ENCODE assay signal across 8 cellular contexts in genomic region chr15:99251436-99251821, GRCh38. TPM values are rescaled to one million over a fixed set of nuclear protein-coding genes. Genes with fewer than 3 reads are reported as not detected.
A peak's percentile ranks its signal among the peaks of the same experiment; 100 is the strongest.
DNase-seq lines count a peak whose midpoint lies in the region; ATAC-seq and TF ChIP-seq lines count a peak whose summit lies in the region.

Gene LRRC28 (plus strand): TSS chr15:99251481. CDS start chr15:99255958, 4,477 bp downstream.

- ATAC-seq in DND-41 (ENCODE audit: insufficient read depth, low read depth) (peak; percentile 32; the same call in 2 of the 3 replicates), right cardiac atrium (no peak), gastrocnemius medialis (peak; percentile 35 to 41), HG03354 (IDR thresholded peaks at IDR 0.05; ENCODE audit: poor library complexity, severe bottlenecking, unreplicated experiment) (no peak), GM18520 (IDR thresholded peaks at IDR 0.05; ENCODE audit: unreplicated experiment) (no peak)

- no peaks in the 10 kb centered on the region for H3K36me3 Mint-ChIP-seq in HFFc6 (ENCODE audit: low read depth)
- peaks cover 4% of the 10 kb centered on the region for H3K36me3 Mint-ChIP-seq in activated naive CD8-positive, alpha-beta T cell treated with anti-CD3 and anti-CD28 coated beads for 36 hours

- H2AFZ ChIP-seq in DND-41 (ENCODE audit: low read depth, low read length), result peak within 1 kb of the TSS; percentile 88

- H3K36me3 ChIP-seq in DND-41 (ENCODE audit: insufficient read depth, low read length), result peaks cover 6% of the 10 kb centered on the region; the same call in 1 of the 2 replicates
- peaks cover 0 to 7% of the 10 kb centered on the region in 2 donors for H3K36me3 ChIP-seq in gastrocnemius medialis

- no peaks in the 10 kb centered on the region for H3K27me3 ChIP-seq in DND-41 (ENCODE audit: insufficient read depth, low read length, poor library complexity)
- H3K27me3 ChIP-seq in right cardiac atrium (ENCODE audit: control insufficient read depth, insufficient read depth), result no peaks in the 10 kb centered on the region
- no peaks in the 10 kb centered on the region for H3K27me3 ChIP-seq in gastrocnemius medialis

- H3K79me2 ChIP-seq in DND-41 (ENCODE audit: insufficient read depth, low read length), result peaks cover 64% of the 10 kb centered on the region

- no peaks in the 10 kb centered on the region for H4K20me1 ChIP-seq in DND-41 (ENCODE audit: insufficient read depth, low read length)

- H3K27me3 Mint-ChIP-seq in HFFc6 (ENCODE audit: insufficient read depth), result no peaks in the 10 kb centered on the region
- no peaks in the 10 kb centered on the region for H3K27me3 Mint-ChIP-seq in activated naive CD8-positive, alpha-beta T cell treated with anti-CD3 and anti-CD28 coated beads for 36 hours

- H3K4me2 ChIP-seq in DND-41 (ENCODE audit: insufficient read depth, low read length), result peak within 1 kb of the TSS; percentile 83

- intact Hi-C loops in right cardiac atrium (cut with DNase I) (no loop called here), gastrocnemius medialis (cut with DNase I; ENCODE audit: low total_unique reads) (loop anchor here (1.0 to 10.0 kb wide), 4 partner anchors 71 to 673 kb away; no protein-coding TSS in a partner anchor)

- H3K4me1 ChIP-seq in DND-41 (ENCODE audit: insufficient read depth, low read length), result peaks cover 59% of the 10 kb centered on the region
- H3K4me1 ChIP-seq in right cardiac atrium (ENCODE audit: control insufficient read depth, insufficient read depth, low read length), result peaks cover 3% of the 10 kb centered on the region
- H3K4me1 ChIP-seq in gastrocnemius medialis, result peaks cover 34 to 40% of the 10 kb centered on the region in 2 donors

- H3K27ac Mint-ChIP-seq in HFFc6, result peak within 1 kb of the TSS; percentile 51
- H3K27ac Mint-ChIP-seq in activated naive CD8-positive, alpha-beta T cell treated with anti-CD3 and anti-CD28 coated beads for 36 hours, result peak within 1 kb of the TSS; percentile 89

- under 1% methylated on average over 41 of the region's 41 CpGs for WGBS in right cardiac atrium

- H3K27ac ChIP-seq in DND-41 (ENCODE audit: low read length) (peak within 1 kb of the TSS; percentile 91), right cardiac atrium (ENCODE audit: low read length) (peak within 1 kb of the TSS; percentile 100), gastrocnemius medialis (peak within 1 kb of the TSS; percentile 93 to 96 (median 96))

- no peaks in the 10 kb centered on the region for H3K9me3 Mint-ChIP-seq in HFFc6
- no peaks in the 10 kb centered on the region for H3K9me3 Mint-ChIP-seq in activated naive CD8-positive, alpha-beta T cell treated with anti-CD3 and anti-CD28 coated beads for 36 hours

- H3K4me3 Mint-ChIP-seq in HFFc6, result peak within 1 kb of the TSS; percentile 90; the same call in 1 of the 2 replicates
- peak within 1 kb of the TSS; percentile 89 for H3K4me3 Mint-ChIP-seq in activated naive CD8-positive, alpha-beta T cell treated with anti-CD3 and anti-CD28 coated beads for 36 hours

- no peak for TF ChIP-seq CTCF in DND-41 (IDR thresholded peaks at IDR 0.05; ENCODE audit: borderline replicate concordance, extremely low read depth, low read length, poor library complexity, severe bottlenecking)
- TF ChIP-seq CTCF in HFFc6 (IDR thresholded peaks at IDR 0.05), result no peak
- TF ChIP-seq CTCF in gastrocnemius medialis (IDR thresholded peaks at IDR 0.05 in 4 of 5, conservative IDR thresholded peaks at IDR 0.05 in 1 of 5), result no peak

- DNase-seq in DND-41, result no peak
- no peak for DNase-seq in HFFc6
- no peak for DNase-seq in activated naive CD8-positive, alpha-beta T cell treated with anti-CD3 and anti-CD28 coated beads for 36 hours
- no peak for DNase-seq in right cardiac atrium
- DNase-seq in gastrocnemius medialis, result no peak
- DNase-seq in foreskin melanocyte, result no peak

- peaks cover 46% of the 10 kb centered on the region for H3K4me1 Mint-ChIP-seq in HFFc6 (ENCODE audit: low read depth)
- H3K4me1 Mint-ChIP-seq in activated naive CD8-positive, alpha-beta T cell treated with anti-CD3 and anti-CD28 coated beads for 36 hours, result peaks cover 28% of the 10 kb centered on the region

- peak within 1 kb of the TSS; percentile 93 for H3K9ac ChIP-seq in DND-41 (ENCODE audit: low read depth, low read length)

- TF ChIP-seq POLR2A in gastrocnemius medialis (IDR thresholded peaks at IDR 0.05), result peak in 1 of 2 donors; percentile 92

- in situ Hi-C loops in gastrocnemius medialis (cut with MboI; ENCODE audit: low sequenced_read_pairs in 4 of 4), result no loop called here

- H3K4me3 ChIP-seq in DND-41 (ENCODE audit: low read depth in 1 of 2, low read length in 2 of 2) (peak within 1 kb of the TSS; percentile 77 to 86), right cardiac atrium (ENCODE audit: low read length) (peak within 1 kb of the TSS; percentile 100), gastrocnemius medialis (peak within 1 kb of the TSS; percentile 82 to 89 (median 88))

- H3K9me3 ChIP-seq in DND-41 (ENCODE audit: insufficient read depth, low read length, severe bottlenecking) (no peaks in the 10 kb centered on the region), right cardiac atrium (ENCODE audit: control insufficient read depth, low read length) (no peaks in the 10 kb centered on the region), gastrocnemius medialis (no peaks in the 10 kb centered on the region)

RNA-seq across cellular contexts. Expression of gene LRRC28, which starts in this region (rescaled TPM):
- total RNA-seq in HFFc6 (2021; fragmentation: NEBNext Ultra II Directional; extraction: Animal tissue kit (Norgen Biotek cat#: 25700)), result 10 to 100 TPM; 11.1 to 18.4 (median 15.1) TPM
- 10 to 100 TPM in 1 of 2 experiments, 1 to 10 TPM in 1; 9.9 to 12.4 TPM for total RNA-seq in activated naive CD8-positive, alpha-beta T cell treated with anti-CD3 and anti-CD28 coated beads for 36 hours
- total RNA-seq in right cardiac atrium (10 to 100 TPM; 30.1 to 30.9 (median 30.6) TPM), gastrocnemius medialis (10 to 100 TPM; 22.0 to 48.5 (median 36.9) TPM)
- 13.7 TPM for polyA plus RNA-seq in right cardiac atrium

Comparison
In these comparisons a context has a peak if more than half of its experiments do, and no peak if none do; other contexts are left out.
1. ATAC-seq: peak in DND-41 (single experiment) and gastrocnemius medialis (2 of 2); none in right cardiac atrium (0 of 2), HG03354 (single experiment) and GM18520 (single experiment).
2. Peak in every context shown above with its lines, with median percentiles within 50 percentile points of each other: H3K27ac ChIP-seq and H3K4me3 ChIP-seq.